In genomic region chr1:219792337-219793021, GRCh38 we compare ENCODE assay signal across 16 cellular contexts.
DNase-seq lines count a peak whose midpoint lies in the region; ATAC-seq, FAIRE-seq and TF ChIP-seq lines count a peak whose summit lies in the region.
"Had no signal": no experiment of that assay in that cellular context is flagged by ENCODE, and none has a peak within 500 bp of the region (broad histone marks: within the 10 kb centered on the region; RNA-seq: fewer than 3 reads in every experiment).

No MANE protein-coding gene starts in this region.

- peaks cover 3% of the 10 kb centered on the region for H3K9me3 Mint-ChIP-seq in stimulated activated effector memory CD8-positive, alpha-beta T cell treated with anti-CD3 and anti-CD28 coated beads, Interleukin-12 subunit alpha, Interleukin-12 subunit beta, amount 100 ng/mL, for 72 hours
- H3K9me3 Mint-ChIP-seq in activated CD4-positive, alpha-beta memory T cell treated with anti-CD3 and anti-CD28 coated beads for 36 hours = no peaks in the 10 kb centered on the region

- ATAC-seq in K562 = no peak
- ATAC-seq in right cardiac atrium = peak; percentile 62 to 83
- no peak for ATAC-seq in stimulated activated effector memory CD8-positive, alpha-beta T cell treated with anti-CD3 and anti-CD28 coated beads, Interleukin-12 subunit alpha, Interleukin-12 subunit beta, amount 100 ng/mL, for 72 hours
- no peak for ATAC-seq in HG03520 (IDR thresholded peaks at IDR 0.05; ENCODE audit: unreplicated experiment)
- ATAC-seq in GM18498 (IDR thresholded peaks at IDR 0.05; ENCODE audit: unreplicated experiment) = no peak
- ATAC-seq: activated T-cell treated with anti-CD3 and anti-CD28 coated beads, Interleukin-2, amount 50 U/mL, for 72 hours had no signal

- H3K4me3 Mint-ChIP-seq in stimulated activated effector memory CD8-positive, alpha-beta T cell treated with anti-CD3 and anti-CD28 coated beads, Interleukin-12 subunit alpha, Interleukin-12 subunit beta, amount 100 ng/mL, for 72 hours = no peak overlapping the region
- H3K4me3 Mint-ChIP-seq in activated CD4-positive, alpha-beta memory T cell treated with anti-CD3 and anti-CD28 coated beads for 36 hours = no peak overlapping the region
- H3K4me3 Mint-ChIP-seq: activated T-cell treated with anti-CD3 and anti-CD28 coated beads, Interleukin-2, amount 50 U/mL, for 72 hours; CD8-positive, alpha-beta memory T cell had no signal

- FAIRE-seq in K562 (lab: Jason Lieb, UNC) = no peak
- FAIRE-seq: keratinocyte had no signal

- no peak for TF ChIP-seq POLR2A in K562 (conservative IDR thresholded peaks at IDR 0.05)

- POLR2A ChIA-PET in K562 (lab: Yijun Ruan, JAX) = interaction anchor here (1.1 kb wide), 1 partner anchor 10 kb away, joined by 5 read pairs; no protein-coding TSS in a partner anchor
- POLR2A ChIA-PET in activated CD4-positive, alpha-beta memory T cell treated with anti-CD3 and anti-CD28 coated beads for 36 hours (lab: Charles Lee) = no interaction called here

- no peak overlapping the region for H2AFZ ChIP-seq in K562 (ENCODE audit: low read depth, low read length)

- H3K9me3 ChIP-seq in K562 (replicated peaks; ENCODE audit: control insufficient read depth, insufficient read depth, low read depth, low read length) (no peaks in the 10 kb centered on the region), right cardiac atrium (ENCODE audit: control insufficient read depth, low read length) (no peaks in the 10 kb centered on the region)

- no peaks in the 10 kb centered on the region; a peak in 1 of 5 replicates for H3K4me1 ChIP-seq in K562 (replicated peaks in 1 of 2; ENCODE audit: control insufficient read depth in 2 of 2, insufficient read depth in 2 of 2, low read length in 2 of 2)
- H3K4me1 ChIP-seq in right cardiac atrium (ENCODE audit: control insufficient read depth, insufficient read depth, low read length) = no peaks in the 10 kb centered on the region

- TF ChIP-seq CTCF in AG10803 (conservative IDR thresholded peaks at IDR 0.05; ENCODE audit: low read length) = no peak
- no peak for TF ChIP-seq CTCF in K562 (IDR thresholded peaks at IDR 0.05 in 2 of 3, conservative IDR thresholded peaks at IDR 0.05 in 1 of 3; ENCODE audit: insufficient read depth in 2 of 3, low read depth in 1 of 3, low read length in 3 of 3)

- no peaks in the 10 kb centered on the region for H3K9me1 ChIP-seq in K562 (ENCODE audit: control insufficient read depth, insufficient read depth, low read length)

- H3K36me3 ChIP-seq in K562 (ENCODE audit: control insufficient read depth, insufficient read depth, low read length) = no peaks in the 10 kb centered on the region

- TF ChIP-seq EP300 in K562 (IDR thresholded peaks at IDR 0.05; ENCODE audit: low read length) = no peak

- 0% methylated on average over 3 of the region's 3 CpGs for WGBS in K562 (ENCODE audit: insufficient coverage, low coverage, missing lambda C conversion rate)
- 47% methylated on average over 3 of the region's 3 CpGs for WGBS in right cardiac atrium

- H3K27ac ChIP-seq in K562 (ENCODE audit: extremely low read depth, low read depth, low read length) (no peak overlapping the region), right cardiac atrium (ENCODE audit: low read length) (peak overlapping the region; percentile 39)

- no peak overlapping the region for H3K9ac ChIP-seq in K562 (ENCODE audit: insufficient read depth in 1 of 2, low read depth in 2 of 2, low read length in 2 of 2)

- in situ Hi-C loops in K562 (cut with MboI) = no loop called here

- H3K36me3 Mint-ChIP-seq in stimulated activated effector memory CD8-positive, alpha-beta T cell treated with anti-CD3 and anti-CD28 coated beads, Interleukin-12 subunit alpha, Interleukin-12 subunit beta, amount 100 ng/mL, for 72 hours = no peaks in the 10 kb centered on the region
- no peaks in the 10 kb centered on the region for H3K36me3 Mint-ChIP-seq in activated CD4-positive, alpha-beta memory T cell treated with anti-CD3 and anti-CD28 coated beads for 36 hours
- H3K36me3 Mint-ChIP-seq: CD8-positive, alpha-beta memory T cell had no signal

- no peak for TF ChIP-seq RAD21 in K562 (CRISPR knock-in tag; conservative IDR thresholded peaks at IDR 0.05 in 1 of 2, IDR thresholded peaks at IDR 0.05 in 1 of 2)

- H3K79me2 ChIP-seq in K562 (ENCODE audit: control insufficient read depth, insufficient read depth, low read length) = no peaks in the 10 kb centered on the region

- no peaks in the 10 kb centered on the region for H4K20me1 ChIP-seq in K562 (replicated peaks; ENCODE audit: control insufficient read depth, insufficient read depth, low read length)

- no TSS peak for BruUV-seq in K562 (replicated peaks; lab: Mats Ljungman, UMichigan)

- no peak overlapping the region for H3K4me2 ChIP-seq in K562 (ENCODE audit: insufficient read depth, low read length)

- DNase-seq in AG10803 (ENCODE audit: low read depth) = peak; percentile 89
- peak; percentile 76 for DNase-seq in HS-5 (ENCODE audit: low read depth)
- no peak for DNase-seq in K562 (ENCODE audit: extremely low read depth in 1 of 4, low spot score in 3 of 4)
- DNase-seq in right cardiac atrium = no peak
- no peak for DNase-seq in stimulated activated effector memory CD8-positive, alpha-beta T cell treated with anti-CD3 and anti-CD28 coated beads, Interleukin-12 subunit alpha, Interleukin-12 subunit beta, amount 100 ng/mL, for 72 hours (ENCODE audit: low spot score in 2 of 2)
- DNase-seq in activated CD4-positive, alpha-beta memory T cell treated with anti-CD3 and anti-CD28 coated beads for 36 hours = no peak
- DNase-seq: activated CD4-positive, CD25-positive, alpha-beta regulatory T cell; activated T-cell treated with anti-CD3 and anti-CD28 coated beads, Interleukin-2, amount 50 U/mL, for 72 hours; caudate nucleus; CD8-positive, alpha-beta memory T cell; foreskin melanocyte; NCI-H524 treated with DMSO at 0.1 percent for 48 hours; stimulated activated CD8-positive, alpha-beta memory T cell treated with anti-CD3 and anti-CD28 coated beads, Interleukin-4, amount 100 ng/mL, for 48 hours had no signal

- intact Hi-C loops in K562 (cut with micrococcal nuclease) (no loop called here), right cardiac atrium (cut with DNase I) (loop anchor here in 2 of 4 donors (10.0 kb wide), 1 partner anchor 128 kb away; no protein-coding TSS in a partner anchor)
- intact Hi-C loops in activated CD4-positive, alpha-beta memory T cell treated with anti-CD3 and anti-CD28 coated beads for 36 hours (cut with micrococcal nuclease) = no loop called here

- H3K27ac Mint-ChIP-seq in stimulated activated effector memory CD8-positive, alpha-beta T cell treated with anti-CD3 and anti-CD28 coated beads, Interleukin-12 subunit alpha, Interleukin-12 subunit beta, amount 100 ng/mL, for 72 hours = no peak overlapping the region
- no peak overlapping the region for H3K27ac Mint-ChIP-seq in activated CD4-positive, alpha-beta memory T cell treated with anti-CD3 and anti-CD28 coated beads for 36 hours
- H3K27ac Mint-ChIP-seq: activated T-cell treated with anti-CD3 and anti-CD28 coated beads, Interleukin-2, amount 50 U/mL, for 72 hours; CD8-positive, alpha-beta memory T cell had no signal

- CTCF ChIA-PET in K562 (lab: Yijun Ruan, JAX; ENCODE audit: low intra/inter-chr PET ratio) = no interaction called here
- CTCF ChIA-PET in activated CD4-positive, alpha-beta memory T cell treated with anti-CD3 and anti-CD28 coated beads for 36 hours (lab: Charles Lee) = no interaction called here

- H3K4me1 Mint-ChIP-seq in stimulated activated effector memory CD8-positive, alpha-beta T cell treated with anti-CD3 and anti-CD28 coated beads, Interleukin-12 subunit alpha, Interleukin-12 subunit beta, amount 100 ng/mL, for 72 hours = no peaks in the 10 kb centered on the region
- H3K4me1 Mint-ChIP-seq in activated CD4-positive, alpha-beta memory T cell treated with anti-CD3 and anti-CD28 coated beads for 36 hours (ENCODE audit: low read depth) = no peaks in the 10 kb centered on the region
- H3K4me1 Mint-ChIP-seq: CD8-positive, alpha-beta memory T cell had no signal

- H3K27me3 Mint-ChIP-seq in activated CD4-positive, alpha-beta memory T cell treated with anti-CD3 and anti-CD28 coated beads for 36 hours = peaks cover 6% of the 10 kb centered on the region

- H3K4me3 ChIP-seq in AG10803 (ENCODE audit: low read length) = no peak overlapping the region
- no peak overlapping the region for H3K4me3 ChIP-seq in K562
- H3K4me3 ChIP-seq in right cardiac atrium (ENCODE audit: low read length) = no peak overlapping the region

- H3K27me3 ChIP-seq in K562 (ENCODE audit: control insufficient read depth in 2 of 2, insufficient read depth in 2 of 2, low read length in 2 of 2) (peaks cover 2 to 4% of the 10 kb centered on the region in 2 experiments; a peak in 1 of 5 replicates), right cardiac atrium (ENCODE audit: control insufficient read depth, insufficient read depth) (no peaks in the 10 kb centered on the region)

TF ChIP-seq in K562, 482 proteins besides CTCF, POLR2A, EP300 and RAD21:
- no peak for TF ChIP-seq SRSF1 (IDR thresholded peaks at IDR 0.05; ENCODE audit: low read depth, low read length)
- TF ChIP-seq MAFG (tag; conservative IDR thresholded peaks at IDR 0.05) = 0 out of 2 replicates have a peak, but pooled peaks have one; percentile 7

Comparison
In these comparisons a context has a peak if more than half of its experiments do, and no peak if none do; other contexts are left out.
1. DNase-seq: peak in AG10803 (single experiment) and HS-5 (single experiment); none in K562 (0 of 4), right cardiac atrium (0 of 3), stimulated activated effector memory CD8-positive, alpha-beta T cell treated with anti-CD3 and anti-CD28 coated beads, Interleukin-12 subunit alpha, Interleukin-12 subunit beta, amount 100 ng/mL, for 72 hours (0 of 2) and activated CD4-positive, alpha-beta memory T cell treated with anti-CD3 and anti-CD28 coated beads for 36 hours (single experiment).
2. ATAC-seq: peak in right cardiac atrium (2 of 2); none in K562 (single experiment), stimulated activated effector memory CD8-positive, alpha-beta T cell treated with anti-CD3 and anti-CD28 coated beads, Interleukin-12 subunit alpha, Interleukin-12 subunit beta, amount 100 ng/mL, for 72 hours (single experiment), HG03520 (single experiment) and GM18498 (single experiment).